In genomic region chr2:201158111-201158929, GRCh38 we compare ENCODE assay signal across 8 cellular contexts. TPM values are rescaled to one million over a fixed set of nuclear protein-coding genes. Genes with fewer than 3 reads are reported as not detected.
DNase-seq lines count a peak whose midpoint lies in the region; ATAC-seq and TF ChIP-seq lines count a peak whose summit lies in the region.

No MANE protein-coding gene starts in this region.

- no peak overlapping the region for H3K4me3 ChIP-seq in tibial nerve

- peaks cover 0 to 32% (median 7%) of the 10 kb centered on the region in 4 donors for H3K4me1 ChIP-seq in tibial nerve

- H3K27ac ChIP-seq in tibial nerve, result peak overlapping the region; percentile 37 to 72 (median 58)

- H3K27me3 ChIP-seq in tibial nerve, result no peaks in the 10 kb centered on the region

- peak; percentile 52 to 79 for TF ChIP-seq EP300 in tibial nerve (IDR thresholded peaks at IDR 0.05)

- peaks cover 3 to 89% (median 20%) of the 10 kb centered on the region in 3 donors for H3K36me3 ChIP-seq in tibial nerve

- peak; percentile 96 for ATAC-seq in GM19023 (IDR thresholded peaks at IDR 0.05; ENCODE audit: unreplicated experiment)
- peak; percentile 91 for ATAC-seq in HG03135 (IDR thresholded peaks at IDR 0.05; ENCODE audit: unreplicated experiment)

- DNase-seq in COLO829 (ENCODE audit: low spot score), result peak; percentile 87
- peak; percentile 26 for DNase-seq in NCI-H345 (lab: John Stamatoyannopoulos, UW)
- DNase-seq in activated CD4-positive, alpha-beta T cell treated with anti-CD3 and anti-CD28 coated beads for 48 hours, result peak; percentile 45
- peak; percentile 74 for DNase-seq in epidermal melanocyte (ENCODE audit: insufficient read length, low spot score)
- peak; percentile 72 for DNase-seq in middle frontal gyrus (ENCODE audit: extremely low spot score, low spot score)
- peak; percentile 32 to 87 for DNase-seq in tibial nerve (ENCODE audit: low spot score in 2 of 2)

- 49% methylated on average over 5 of the region's 5 CpGs for whole genome bisulfite sequencing in tibial nerve, 2 donors

- no peak for TF ChIP-seq POLR2A in tibial nerve (IDR thresholded peaks at IDR 0.05)

- H3K9me3 ChIP-seq in tibial nerve, result no peaks in the 10 kb centered on the region

- TF ChIP-seq CTCF in tibial nerve (IDR thresholded peaks at IDR 0.05), result peak; percentile 41 to 76 (median 53)

RNA-seq across cellular contexts. Expression of gene CASP10, which starts 24.6 kb away (rescaled TPM):
- total RNA-seq in tibial nerve, result 10 to 100 TPM in 2 of 4 donors, 1 to 10 TPM in 2; 6.1 to 21.4 (median 11.2) TPM

RNA-seq across cellular contexts. Expression of gene CFLAR, which starts 42.4 kb away (rescaled TPM):
- total RNA-seq in tibial nerve, result 100 to 1,000 TPM; 158 to 284 (median 220) TPM

Comparison
In these comparisons a context has a peak if more than half of its experiments do, and no peak if none do; other contexts are left out.
1. DNase-seq: peak in every context shown above with its lines; median percentile 87 in COLO829; 74 in epidermal melanocyte; 72 in middle frontal gyrus; 60 in tibial nerve; 45 in activated CD4-positive, alpha-beta T cell treated with anti-CD3 and anti-CD28 coated beads for 48 hours; 26 in NCI-H345.